ENCODE assay signal across 13 cellular contexts in genomic region chr7:50264908-50265307, GRCh38. TPM values are rescaled to one million over a fixed set of nuclear protein-coding genes. Genes with fewer than 3 reads are reported as not detected.
DNase-seq lines count a peak whose midpoint lies in the region; ATAC-seq and TF ChIP-seq lines count a peak whose summit lies in the region.
"Had no signal": no experiment of that assay in that cellular context is flagged by ENCODE, and none has a peak within 500 bp of the region (broad histone marks: within the 10 kb centered on the region; RNA-seq: fewer than 3 reads in every experiment).

No MANE protein-coding gene starts in this region.

- CTCF ChIA-PET in CD4-positive, alpha-beta memory T cell (lab: Charles Lee; ENCODE audit: partially characterized antibody) = interaction anchor here (0.9 to 13.2 kb wide), 8 partner anchors 9 to 152 kb away, joined by 3 to 134 read pairs (median 10); no protein-coding TSS in a partner anchor

- 31% methylated on average over 3 of the region's 3 CpGs for WGBS in right lobe of liver (ENCODE audit: insufficient coverage, low coverage, low lambda C conversion rate, missing lambda C conversion rate)

- no peak for TF ChIP-seq POLR2A in right lobe of liver (IDR thresholded peaks at IDR 0.05)

- H3K27ac ChIP-seq in CD4-positive, alpha-beta memory T cell (ENCODE audit: low read depth, low read length) = peak overlapping the region; percentile 50
- H3K27ac ChIP-seq in right lobe of liver = no peak overlapping the region

- H3K36me3 Mint-ChIP-seq in CD4-positive, alpha-beta memory T cell = no peaks in the 10 kb centered on the region
- peaks cover 16% of the 10 kb centered on the region for H3K36me3 Mint-ChIP-seq in central memory CD8-positive, alpha-beta T cell (ENCODE audit: insufficient read depth)
- H3K36me3 Mint-ChIP-seq: brain had no signal

- H3K4me1 ChIP-seq in CD4-positive, alpha-beta memory T cell (ENCODE audit: insufficient read depth, low read length) = peaks cover 100% of the 10 kb centered on the region
- no peaks in the 10 kb centered on the region for H3K4me1 ChIP-seq in right lobe of liver

- intact Hi-C loops in CD4-positive, alpha-beta memory T cell (cut with micrococcal nuclease) = loop anchor here (5.0 kb wide), 2 partner anchors 38 to 123 kb away; no protein-coding TSS in a partner anchor
- intact Hi-C loops in right lobe of liver (cut with DNase I) = no loop called here

- H3K27me3 Mint-ChIP-seq in CD4-positive, alpha-beta memory T cell = no peaks in the 10 kb centered on the region
- no peaks in the 10 kb centered on the region for H3K27me3 Mint-ChIP-seq in central memory CD8-positive, alpha-beta T cell

- peak overlapping the region in 7 of 8 donors; percentile 56 to 93 (median 81) for H3K4me3 Mint-ChIP-seq in CD4-positive, alpha-beta memory T cell
- peak overlapping the region; percentile 82 for H3K4me3 Mint-ChIP-seq in central memory CD8-positive, alpha-beta T cell
- H3K4me3 Mint-ChIP-seq: brain had no signal

- DNase-seq in CD4-positive, alpha-beta memory T cell = peak in 4 of 5 donors; percentile 23 to 85 (median 33)
- peak; percentile 42 for DNase-seq in T-helper 22 cell (ENCODE audit: low read depth)
- no peak for DNase-seq in central memory CD8-positive, alpha-beta T cell (ENCODE audit: low spot score in 2 of 2)
- no peak for DNase-seq in KG1 (lab: John Stamatoyannopoulos, UW)
- no peak for DNase-seq in right lobe of liver
- DNase-seq in GM19240 (ENCODE audit: insufficient read length, low spot score) = no peak
- DNase-seq: Calu3, left cardiac atrium, NCI-H446 treated with DMSO at 0.1 percent for 48 hours had no signal

- H3K27ac Mint-ChIP-seq in CD4-positive, alpha-beta memory T cell = peak overlapping the region; percentile 91 to 97 (median 95)
- peak overlapping the region; percentile 94 for H3K27ac Mint-ChIP-seq in central memory CD8-positive, alpha-beta T cell (ENCODE audit: low read depth)
- H3K27ac Mint-ChIP-seq: brain had no signal

- H3K27me3 ChIP-seq in CD4-positive, alpha-beta memory T cell (ENCODE audit: insufficient read depth, low read length) = no peaks in the 10 kb centered on the region
- H3K27me3 ChIP-seq in right lobe of liver = no peaks in the 10 kb centered on the region

- H3K9me3 ChIP-seq in CD4-positive, alpha-beta memory T cell (ENCODE audit: control insufficient read depth in 1 of 2, low read length in 2 of 2) = no peaks in the 10 kb centered on the region
- H3K9me3 ChIP-seq in right lobe of liver = no peaks in the 10 kb centered on the region

- POLR2A ChIA-PET in CD4-positive, alpha-beta memory T cell (lab: Charles Lee; ENCODE audit: partially characterized antibody) = interaction anchor here (0.6 to 22.3 kb wide), 15 partner anchors 9 to 100 kb away, joined by 3 to 575 read pairs (median 17); partner anchors contain the start of gene IKZF1

- ATAC-seq in GM21529 (IDR thresholded peaks at IDR 0.05; ENCODE audit: unreplicated experiment) = peak; percentile 21
- ATAC-seq in central memory CD8-positive, alpha-beta T cell (replicated peaks; ENCODE audit: extremely low read depth, poor library complexity, severe bottlenecking) = no peak
- ATAC-seq in GM19452 (IDR thresholded peaks at IDR 0.05; ENCODE audit: unreplicated experiment) = no peak
- ATAC-seq in right lobe of liver = no peak
- ATAC-seq: left cardiac atrium had no signal

- no peaks in the 10 kb centered on the region for H3K36me3 ChIP-seq in CD4-positive, alpha-beta memory T cell (ENCODE audit: insufficient read depth, low read length)
- no peaks in the 10 kb centered on the region for H3K36me3 ChIP-seq in right lobe of liver

- TF ChIP-seq CTCF in right lobe of liver (IDR thresholded peaks at IDR 0.05) = no peak

- H3K4me1 Mint-ChIP-seq in CD4-positive, alpha-beta memory T cell = peaks cover 92 to 100% (median 96%) of the 10 kb centered on the region in 4 donors
- peaks cover 98% of the 10 kb centered on the region for H3K4me1 Mint-ChIP-seq in central memory CD8-positive, alpha-beta T cell
- H3K4me1 Mint-ChIP-seq: brain had no signal

- H3K9me3 Mint-ChIP-seq in CD4-positive, alpha-beta memory T cell = no peaks in the 10 kb centered on the region
- H3K9me3 Mint-ChIP-seq in central memory CD8-positive, alpha-beta T cell = no peaks in the 10 kb centered on the region
- H3K9me3 Mint-ChIP-seq: brain had no signal

- no peak overlapping the region for H3K4me3 ChIP-seq in CD4-positive, alpha-beta memory T cell (ENCODE audit: low read length in 2 of 2)
- H3K4me3 ChIP-seq in right lobe of liver = no peak overlapping the region

RNA-seq across cellular contexts. Expression of gene IKZF1, which starts 39.6 kb away (rescaled TPM):
- 100 to 1,000 TPM; 474 to 479 TPM for total RNA-seq in CD4-positive, alpha-beta memory T cell
- polyA plus RNA-seq in CD4-positive, alpha-beta memory T cell = 100 to 1,000 TPM; 116 to 288 TPM
- 1 to 10 TPM; 3.1 to 9.6 (median 5.2) TPM for total RNA-seq in right lobe of liver
- total RNA-seq: fibroblast of lung had no signal

Comparison
In these comparisons a context has a peak if more than half of its experiments do, and no peak if none do; other contexts are left out.
1. DNase-seq: peak in CD4-positive, alpha-beta memory T cell (4 of 5) and T-helper 22 cell (single experiment); none in central memory CD8-positive, alpha-beta T cell (0 of 2), KG1 (single experiment), right lobe of liver (0 of 3) and GM19240 (single experiment).
2. RNA of gene IKZF1, which starts 39.6 kb away (total RNA-seq): 474 to 479 TPM in CD4-positive, alpha-beta memory T cell; 3.1 to 9.6 TPM in right lobe of liver; every median in the first group is over 10 times any median in the second.